ENCODE assay signal across 11 cellular contexts in genomic region chr19:34269081-34269480, GRCh38. TPM values are rescaled to one million over a fixed set of nuclear protein-coding genes. Genes with fewer than 3 reads are reported as not detected.
DNase-seq lines count a peak whose midpoint lies in the region; ATAC-seq and TF ChIP-seq lines count a peak whose summit lies in the region.
"Had no signal": no experiment of that assay in that cellular context is flagged by ENCODE, and none has a peak within 500 bp of the region (broad histone marks: within the 10 kb centered on the region; RNA-seq: fewer than 3 reads in every experiment).

No MANE protein-coding gene starts in this region.

- H3K27ac Mint-ChIP-seq in naive B cell: peak overlapping the region; percentile 93 to 98 (median 96)

- peak overlapping the region; percentile 88 for H3K27ac ChIP-seq in left ventricle myocardium inferior (replicated peaks)
- peak overlapping the region; percentile 68 for H3K27ac ChIP-seq in brain microvascular endothelial cell
- peak overlapping the region; percentile 54 to 81 for H3K27ac ChIP-seq in uterus

- H3K27me3 ChIP-seq in left ventricle myocardium inferior (ENCODE audit: low read depth) (no peaks in the 10 kb centered on the region), brain microvascular endothelial cell (replicated peaks) (no peaks in the 10 kb centered on the region), uterus (no peaks in the 10 kb centered on the region)

- no peaks in the 10 kb centered on the region for H3K27me3 Mint-ChIP-seq in naive B cell

- ATAC-seq in naive B cell (ENCODE audit: low read depth in 2 of 2) (no peak), GM21576 (IDR thresholded peaks at IDR 0.05; ENCODE audit: unreplicated experiment) (no peak)

- H3K9me3 Mint-ChIP-seq in naive B cell: no peaks in the 10 kb centered on the region

- no peak for TF ChIP-seq CTCF in left ventricle myocardium inferior (IDR thresholded peaks at IDR 0.05; ENCODE audit: borderline replicate concordance)
- no peak for TF ChIP-seq CTCF in brain microvascular endothelial cell (IDR thresholded peaks at IDR 0.05; ENCODE audit: low read depth, low read length, missing control alignments)
- TF ChIP-seq CTCF in uterus (IDR thresholded peaks at IDR 0.05): no peak

- H3K4me3 ChIP-seq in left ventricle myocardium inferior (peak overlapping the region; percentile 56), brain microvascular endothelial cell (ENCODE audit: low read depth, low read length) (no peak overlapping the region), uterus (no peak overlapping the region)

- DNase-seq in left ventricle myocardium inferior (no peak), cardiac septum (ENCODE audit: low spot score) (no peak), brain microvascular endothelial cell (no peak), naive B cell (no peak), uterus (no peak), NCI-H510A treated with DMSO at 0.1 percent for 48 hours (lab: John Stamatoyannopoulos, UW) (no peak)
- no peak for DNase-seq in effector CD8-positive, alpha-beta T cell (lab: John Stamatoyannopoulos, UW)
- DNase-seq: activated gamma-delta T cell treated with Interleukin-2 at 50 U/mL for 16 hours, AML-193, NCI-H146 had no signal

- H3K4me1 Mint-ChIP-seq in naive B cell: peaks cover 63 to 97% (median 78%) of the 10 kb centered on the region in 3 donors

- peaks cover 0 to 3% of the 10 kb centered on the region in 2 donors for H3K36me3 Mint-ChIP-seq in naive B cell

- TF ChIP-seq POLR2A in uterus (IDR thresholded peaks at IDR 0.05): no peak

- H3K4me3 Mint-ChIP-seq in naive B cell: peak overlapping the region; percentile 44 to 91 (median 81)

- H3K9me3 ChIP-seq in left ventricle myocardium inferior (replicated peaks) (no peaks in the 10 kb centered on the region), uterus (no peaks in the 10 kb centered on the region)

- intact Hi-C loops in left ventricle myocardium inferior (cut with micrococcal nuclease) (loop anchor here (10.0 kb wide), 1 partner anchor 46 kb away; no protein-coding TSS in a partner anchor), cardiac septum (cut with DNase I) (no loop called here), uterus (cut with DNase I; ENCODE audit: low total_unique reads) (no loop called here)

- peaks cover 89% of the 10 kb centered on the region for H3K4me1 ChIP-seq in left ventricle myocardium inferior
- H3K4me1 ChIP-seq in uterus: no peaks in the 10 kb centered on the region

- H3K36me3 ChIP-seq in left ventricle myocardium inferior: no peaks in the 10 kb centered on the region
- peaks cover 5% of the 10 kb centered on the region for H3K36me3 ChIP-seq in brain microvascular endothelial cell (replicated peaks)
- no peaks in the 10 kb centered on the region for H3K36me3 ChIP-seq in uterus

- in situ Hi-C loops in brain microvascular endothelial cell (cut with HindIII; ENCODE audit: low pct_ligation_motif_present, low sequenced_read_pairs): no loop called here

RNA-seq across cellular contexts. Expression of gene GARRE1, which starts 14.7 kb away (rescaled TPM):
- total RNA-seq in left ventricle myocardium inferior (20.9 TPM), cardiac septum (26.7 TPM), uterus (10 to 100 TPM; 22.4 to 54.6 (median 43.0) TPM)
- polyA plus RNA-seq in naive B cell (ENCODE audit: low read depth in 6 of 6): 10 to 100 TPM in 2 of 6 donors, 1 to 10 TPM in 4; 2.1 to 16.9 (median 9.4) TPM
